Comparison of ENCODE assay signal across 1 cellular context in genomic region chr7:106625678-106626301, GRCh38.
TF ChIP-seq lines count a peak whose summit lies in the region.

No MANE protein-coding gene starts in this region.

TF ChIP-seq in K562, 482 proteins besides CTCF, POLR2A, EP300 and RAD21 (continued from another document and continues in another):
- TF ChIP-seq, protein P1, sequence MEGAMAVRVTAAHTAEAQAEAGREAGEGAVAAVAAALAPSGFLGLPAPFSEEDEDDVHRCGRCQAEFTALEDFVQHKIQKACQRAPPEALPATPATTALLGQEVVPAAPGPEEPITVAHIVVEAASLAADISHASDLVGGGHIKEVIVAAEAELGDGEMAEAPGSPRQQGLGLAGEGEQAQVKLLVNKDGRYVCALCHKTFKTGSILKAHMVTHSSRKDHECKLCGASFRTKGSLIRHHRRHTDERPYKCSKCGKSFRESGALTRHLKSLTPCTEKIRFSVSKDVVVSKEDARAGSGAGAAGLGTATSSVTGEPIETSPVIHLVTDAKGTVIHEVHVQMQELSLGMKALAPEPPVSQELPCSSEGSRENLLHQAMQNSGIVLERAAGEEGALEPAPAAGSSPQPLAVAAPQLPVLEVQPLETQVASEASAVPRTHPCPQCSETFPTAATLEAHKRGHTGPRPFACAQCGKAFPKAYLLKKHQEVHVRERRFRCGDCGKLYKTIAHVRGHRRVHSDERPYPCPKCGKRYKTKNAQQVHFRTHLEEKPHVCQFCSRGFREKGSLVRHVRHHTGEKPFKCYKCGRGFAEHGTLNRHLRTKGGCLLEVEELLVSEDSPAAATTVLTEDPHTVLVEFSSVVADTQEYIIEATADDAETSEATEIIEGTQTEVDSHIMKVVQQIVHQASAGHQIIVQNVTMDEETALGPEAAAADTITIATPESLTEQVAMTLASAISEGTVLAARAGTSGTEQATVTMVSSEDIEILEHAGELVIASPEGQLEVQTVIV (CRISPR knock-in tag; IDR thresholded peaks at IDR 0.05; ENCODE audit: borderline replicate concordance) = no peak
- TF ChIP-seq FOXK2 (conservative IDR thresholded peaks at IDR 0.05 in 1 of 2, IDR thresholded peaks at IDR 0.05 in 1 of 2; ENCODE audit: low read depth in 2 of 2) = no peak
- no peak for TF ChIP-seq SRSF7 (optimal IDR thresholded peaks at IDR 0.05; ENCODE audit: low read depth, low read length)
- no peak for TF ChIP-seq ZNF324 (CRISPR knock-in tag; IDR thresholded peaks at IDR 0.05)
- no peak for TF ChIP-seq ZC3H4 (CRISPR knock-in tag; IDR thresholded peaks at IDR 0.05; ENCODE audit: borderline replicate concordance)
- no peak for TF ChIP-seq IRF2 (CRISPR knock-in tag; IDR thresholded peaks at IDR 0.05)
- no peak for TF ChIP-seq PPARD (CRISPR knock-in tag; IDR thresholded peaks at IDR 0.05)
- TF ChIP-seq TAF9B (IDR thresholded peaks at IDR 0.05; ENCODE audit: partially characterized antibody) = no peak
- TF ChIP-seq, protein P2, sequence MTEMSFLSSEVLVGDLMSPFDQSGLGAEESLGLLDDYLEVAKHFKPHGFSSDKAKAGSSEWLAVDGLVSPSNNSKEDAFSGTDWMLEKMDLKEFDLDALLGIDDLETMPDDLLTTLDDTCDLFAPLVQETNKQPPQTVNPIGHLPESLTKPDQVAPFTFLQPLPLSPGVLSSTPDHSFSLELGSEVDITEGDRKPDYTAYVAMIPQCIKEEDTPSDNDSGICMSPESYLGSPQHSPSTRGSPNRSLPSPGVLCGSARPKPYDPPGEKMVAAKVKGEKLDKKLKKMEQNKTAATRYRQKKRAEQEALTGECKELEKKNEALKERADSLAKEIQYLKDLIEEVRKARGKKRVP (CRISPR knock-in tag; IDR thresholded peaks at IDR 0.05) = no peak
- no peak for TF ChIP-seq PURB (CRISPR knock-in tag; IDR thresholded peaks at IDR 0.05; ENCODE audit: low read depth)
- TF ChIP-seq NR2C2 (CRISPR knock-in tag; IDR thresholded peaks at IDR 0.05) = no peak
- peak; percentile 70 for TF ChIP-seq NR2C2 (tag; IDR thresholded peaks at IDR 0.05)
- TF ChIP-seq, protein P3, sequence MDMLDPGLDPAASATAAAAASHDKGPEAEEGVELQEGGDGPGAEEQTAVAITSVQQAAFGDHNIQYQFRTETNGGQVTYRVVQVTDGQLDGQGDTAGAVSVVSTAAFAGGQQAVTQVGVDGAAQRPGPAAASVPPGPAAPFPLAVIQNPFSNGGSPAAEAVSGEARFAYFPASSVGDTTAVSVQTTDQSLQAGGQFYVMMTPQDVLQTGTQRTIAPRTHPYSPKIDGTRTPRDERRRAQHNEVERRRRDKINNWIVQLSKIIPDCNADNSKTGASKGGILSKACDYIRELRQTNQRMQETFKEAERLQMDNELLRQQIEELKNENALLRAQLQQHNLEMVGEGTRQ (CRISPR knock-in tag; IDR thresholded peaks at IDR 0.05) = peak; percentile 71
- no peak for TF ChIP-seq LARP7 (IDR thresholded peaks at IDR 0.05)
- TF ChIP-seq CBFA2T2 (conservative IDR thresholded peaks at IDR 0.05) = no peak
- no peak for TF ChIP-seq ZNF217 (CRISPR knock-in tag; IDR thresholded peaks at IDR 0.05)
- TF ChIP-seq, protein P4, sequence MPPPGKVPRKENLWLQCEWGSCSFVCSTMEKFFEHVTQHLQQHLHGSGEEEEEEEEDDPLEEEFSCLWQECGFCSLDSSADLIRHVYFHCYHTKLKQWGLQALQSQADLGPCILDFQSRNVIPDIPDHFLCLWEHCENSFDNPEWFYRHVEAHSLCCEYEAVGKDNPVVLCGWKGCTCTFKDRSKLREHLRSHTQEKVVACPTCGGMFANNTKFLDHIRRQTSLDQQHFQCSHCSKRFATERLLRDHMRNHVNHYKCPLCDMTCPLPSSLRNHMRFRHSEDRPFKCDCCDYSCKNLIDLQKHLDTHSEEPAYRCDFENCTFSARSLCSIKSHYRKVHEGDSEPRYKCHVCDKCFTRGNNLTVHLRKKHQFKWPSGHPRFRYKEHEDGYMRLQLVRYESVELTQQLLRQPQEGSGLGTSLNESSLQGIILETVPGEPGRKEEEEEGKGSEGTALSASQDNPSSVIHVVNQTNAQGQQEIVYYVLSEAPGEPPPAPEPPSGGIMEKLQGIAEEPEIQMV (tag; conservative IDR thresholded peaks at IDR 0.05; ENCODE audit: low read depth) = no peak
- TF ChIP-seq SMAD4 (CRISPR knock-in tag; conservative IDR thresholded peaks at IDR 0.05) = peak; percentile 76; the same call in 1 of the 2 replicates
- no peak for TF ChIP-seq NFYB (IDR thresholded peaks at IDR 0.05; ENCODE audit: extremely low read depth, insufficient read length)
- TF ChIP-seq KLF6 (CRISPR knock-in tag; IDR thresholded peaks at IDR 0.05; ENCODE audit: borderline replicate concordance) = no peak
- TF ChIP-seq PHTF2 (CRISPR knock-in tag; IDR thresholded peaks at IDR 0.05) = no peak
- no peak for TF ChIP-seq SMARCA5 (IDR thresholded peaks at IDR 0.05)
- peak; percentile 8; the same call in 1 of the 2 replicates for TF ChIP-seq TEAD4 (IDR thresholded peaks at IDR 0.05; ENCODE audit: low read length)
- no peak for TF ChIP-seq TEAD4 (CRISPR knock-in tag; IDR thresholded peaks at IDR 0.05; ENCODE audit: borderline replicate concordance)
- peak; percentile 86 for TF ChIP-seq ZNF592 (IDR thresholded peaks at IDR 0.05)
- TF ChIP-seq, protein P5, sequence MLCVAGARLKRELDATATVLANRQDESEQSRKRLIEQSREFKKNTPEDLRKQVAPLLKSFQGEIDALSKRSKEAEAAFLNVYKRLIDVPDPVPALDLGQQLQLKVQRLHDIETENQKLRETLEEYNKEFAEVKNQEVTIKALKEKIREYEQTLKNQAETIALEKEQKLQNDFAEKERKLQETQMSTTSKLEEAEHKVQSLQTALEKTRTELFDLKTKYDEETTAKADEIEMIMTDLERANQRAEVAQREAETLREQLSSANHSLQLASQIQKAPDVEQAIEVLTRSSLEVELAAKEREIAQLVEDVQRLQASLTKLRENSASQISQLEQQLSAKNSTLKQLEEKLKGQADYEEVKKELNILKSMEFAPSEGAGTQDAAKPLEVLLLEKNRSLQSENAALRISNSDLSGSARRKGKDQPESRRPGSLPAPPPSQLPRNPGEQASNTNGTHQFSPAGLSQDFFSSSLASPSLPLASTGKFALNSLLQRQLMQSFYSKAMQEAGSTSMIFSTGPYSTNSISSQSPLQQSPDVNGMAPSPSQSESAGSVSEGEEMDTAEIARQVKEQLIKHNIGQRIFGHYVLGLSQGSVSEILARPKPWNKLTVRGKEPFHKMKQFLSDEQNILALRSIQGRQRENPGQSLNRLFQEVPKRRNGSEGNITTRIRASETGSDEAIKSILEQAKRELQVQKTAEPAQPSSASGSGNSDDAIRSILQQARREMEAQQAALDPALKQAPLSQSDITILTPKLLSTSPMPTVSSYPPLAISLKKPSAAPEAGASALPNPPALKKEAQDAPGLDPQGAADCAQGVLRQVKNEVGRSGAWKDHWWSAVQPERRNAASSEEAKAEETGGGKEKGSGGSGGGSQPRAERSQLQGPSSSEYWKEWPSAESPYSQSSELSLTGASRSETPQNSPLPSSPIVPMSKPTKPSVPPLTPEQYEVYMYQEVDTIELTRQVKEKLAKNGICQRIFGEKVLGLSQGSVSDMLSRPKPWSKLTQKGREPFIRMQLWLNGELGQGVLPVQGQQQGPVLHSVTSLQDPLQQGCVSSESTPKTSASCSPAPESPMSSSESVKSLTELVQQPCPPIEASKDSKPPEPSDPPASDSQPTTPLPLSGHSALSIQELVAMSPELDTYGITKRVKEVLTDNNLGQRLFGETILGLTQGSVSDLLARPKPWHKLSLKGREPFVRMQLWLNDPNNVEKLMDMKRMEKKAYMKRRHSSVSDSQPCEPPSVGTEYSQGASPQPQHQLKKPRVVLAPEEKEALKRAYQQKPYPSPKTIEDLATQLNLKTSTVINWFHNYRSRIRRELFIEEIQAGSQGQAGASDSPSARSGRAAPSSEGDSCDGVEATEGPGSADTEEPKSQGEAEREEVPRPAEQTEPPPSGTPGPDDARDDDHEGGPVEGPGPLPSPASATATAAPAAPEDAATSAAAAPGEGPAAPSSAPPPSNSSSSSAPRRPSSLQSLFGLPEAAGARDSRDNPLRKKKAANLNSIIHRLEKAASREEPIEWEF (CRISPR knock-in tag; IDR thresholded peaks at IDR 0.05) = no peak
- TF ChIP-seq, protein P6, sequence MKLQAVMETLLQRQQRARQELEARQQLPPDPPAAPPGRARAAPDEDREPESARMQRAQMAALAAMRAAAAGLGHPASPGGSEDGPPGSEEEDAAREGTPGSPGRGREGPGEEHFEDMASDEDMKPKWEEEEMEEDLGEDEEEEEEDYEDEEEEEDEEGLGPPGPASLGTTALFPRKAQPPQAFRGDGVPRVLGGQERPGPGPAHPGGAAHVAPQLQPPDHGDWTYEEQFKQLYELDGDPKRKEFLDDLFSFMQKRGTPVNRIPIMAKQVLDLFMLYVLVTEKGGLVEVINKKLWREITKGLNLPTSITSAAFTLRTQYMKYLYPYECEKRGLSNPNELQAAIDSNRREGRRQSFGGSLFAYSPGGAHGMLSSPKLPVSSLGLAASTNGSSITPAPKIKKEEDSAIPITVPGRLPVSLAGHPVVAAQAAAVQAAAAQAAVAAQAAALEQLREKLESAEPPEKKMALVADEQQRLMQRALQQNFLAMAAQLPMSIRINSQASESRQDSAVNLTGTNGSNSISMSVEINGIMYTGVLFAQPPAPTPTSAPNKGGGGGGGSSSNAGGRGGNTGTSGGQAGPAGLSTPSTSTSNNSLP (IDR thresholded peaks at IDR 0.05; ENCODE audit: borderline replicate concordance, low read depth, low read length) = no peak
- peak; percentile 53; the same call in 1 of the 2 replicates for TF ChIP-seq ETV1 (tag; conservative IDR thresholded peaks at IDR 0.05; ENCODE audit: low read depth)
- 0 out of 2 replicates have a peak, but pooled peaks have one; percentile 25 for TF ChIP-seq ZBTB9 (CRISPR knock-in tag; IDR thresholded peaks at IDR 0.05)
- TF ChIP-seq MEIS2 (IDR thresholded peaks at IDR 0.05; ENCODE audit: partially characterized antibody) = no peak
- no peak for TF ChIP-seq ZNF699 (CRISPR knock-in tag; IDR thresholded peaks at IDR 0.05; ENCODE audit: insufficient replicate concordance)
- TF ChIP-seq BMI1 (IDR thresholded peaks at IDR 0.05; ENCODE audit: low read length) = no peak
- TF ChIP-seq TCFL5 (CRISPR knock-in tag; conservative IDR thresholded peaks at IDR 0.05) = no peak
- no peak for TF ChIP-seq ZBTB26 (CRISPR knock-in tag; IDR thresholded peaks at IDR 0.05)
- TF ChIP-seq, protein P7, sequence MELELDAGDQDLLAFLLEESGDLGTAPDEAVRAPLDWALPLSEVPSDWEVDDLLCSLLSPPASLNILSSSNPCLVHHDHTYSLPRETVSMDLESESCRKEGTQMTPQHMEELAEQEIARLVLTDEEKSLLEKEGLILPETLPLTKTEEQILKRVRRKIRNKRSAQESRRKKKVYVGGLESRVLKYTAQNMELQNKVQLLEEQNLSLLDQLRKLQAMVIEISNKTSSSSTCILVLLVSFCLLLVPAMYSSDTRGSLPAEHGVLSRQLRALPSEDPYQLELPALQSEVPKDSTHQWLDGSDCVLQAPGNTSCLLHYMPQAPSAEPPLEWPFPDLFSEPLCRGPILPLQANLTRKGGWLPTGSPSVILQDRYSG (tag; conservative IDR thresholded peaks at IDR 0.05; ENCODE audit: low read depth) = 0 out of 2 replicates have a peak, but pooled peaks have one; percentile 44
- TF ChIP-seq ZNF311 (CRISPR knock-in tag; IDR thresholded peaks at IDR 0.05) = 0 out of 2 replicates have a peak, but pooled peaks have one; percentile 18
- TF ChIP-seq MTA3 (IDR thresholded peaks at IDR 0.05; ENCODE audit: borderline replicate concordance) = peak; percentile 43
- no peak for TF ChIP-seq E2F3 (CRISPR knock-in tag; IDR thresholded peaks at IDR 0.05)
